8 cellular contexts compared by ENCODE assay signal in genomic region chr21:25934771-25935224, GRCh38.
A peak's percentile ranks its signal among the peaks of the same experiment; 100 is the strongest.
DNase-seq lines count a peak whose midpoint lies in the region; ATAC-seq, FAIRE-seq and TF ChIP-seq lines count a peak whose summit lies in the region.

No MANE protein-coding gene starts in this region.

- 50% methylated on average over 4 of the region's 4 CpGs for WGBS in HepG2 (ENCODE audit: low lambda C conversion rate)

- H3K9me3 ChIP-seq in HepG2 (ENCODE audit: low read length) = no peaks in the 10 kb centered on the region

- POLR2A ChIA-PET in HepG2 (lab: Yijun Ruan, JAX) = no interaction called here

- H3K4me3 ChIP-seq in HepG2 (replicated peaks in 1 of 3; ENCODE audit: insufficient read depth in 1 of 3, low read depth in 2 of 3, low read length in 3 of 3) = no peak overlapping the region

- peak; percentile 65; the same call in 2 of the 3 replicates for ATAC-seq in HepG2
- ATAC-seq in HG03159 (IDR thresholded peaks at IDR 0.05; ENCODE audit: unreplicated experiment) = no peak
- ATAC-seq in HG02642 (IDR thresholded peaks at IDR 0.05; ENCODE audit: poor library complexity, unreplicated experiment) = no peak
- no peak for ATAC-seq in GM21786 (IDR thresholded peaks at IDR 0.05; ENCODE audit: unreplicated experiment)

- FAIRE-seq in HTR-8/SVneo (lab: Jason Lieb, UNC) = peak; percentile 69
- FAIRE-seq in HepG2 (lab: Jason Lieb, UNC) = no peak

- no peak overlapping the region for H3K4me2 ChIP-seq in HepG2 (ENCODE audit: low read depth, low read length)

- no peaks in the 10 kb centered on the region for H4K20me1 ChIP-seq in HepG2 (ENCODE audit: insufficient read depth, low read length)

- intact Hi-C loops in HepG2 (cut with micrococcal nuclease; ENCODE audit: unreplicated experiment) = no loop called here

- TF ChIP-seq CTCF in HepG2 (CRISPR knock-in tag; IDR thresholded peaks at IDR 0.05) = no peak

- no peak for TF ChIP-seq POLR2A in HepG2 (IDR thresholded peaks at IDR 0.05; ENCODE audit: insufficient read depth in 1 of 2, low read depth in 2 of 2, low read length in 2 of 2)

- peak; percentile 18 for DNase-seq in CD1c-positive myeloid dendritic cell (ENCODE audit: extremely low spot score)
- DNase-seq in HTR-8/SVneo (ENCODE audit: insufficient read length, low spot score) = peak; percentile 68
- DNase-seq in brain pericyte (ENCODE audit: low read depth, low spot score) = peak; percentile 27
- peak; percentile 44 for DNase-seq in HepG2 (ENCODE audit: low spot score)
- DNase-seq in LoVo (ENCODE audit: low spot score) = no peak

- no peak overlapping the region for H3K9ac ChIP-seq in HepG2 (ENCODE audit: insufficient read depth, low read depth, low read length)

- no peak overlapping the region for H2AFZ ChIP-seq in HepG2 (ENCODE audit: low read length)

- CTCF ChIA-PET in HepG2 (lab: Yijun Ruan, JAX; ENCODE audit: low intra/inter-chr PET ratio, low total read pairs) = no interaction called here

- H3K79me2 ChIP-seq in HepG2 (ENCODE audit: insufficient read depth, low read length) = no peaks in the 10 kb centered on the region

- no peak for TF ChIP-seq RAD21 in HepG2 (CRISPR knock-in tag; IDR thresholded peaks at IDR 0.05)

- TF ChIP-seq EP300 in HepG2 (IDR thresholded peaks at IDR 0.05; ENCODE audit: low read depth in 2 of 2, low read length in 2 of 2) = no peak
- no peak; the same call in 1 of the 2 replicates for TF ChIP-seq EP300 in HepG2 (CRISPR knock-in tag; IDR thresholded peaks at IDR 0.05; ENCODE audit: borderline replicate concordance)

- no peak overlapping the region for H3K27ac ChIP-seq in HepG2 (ENCODE audit: extremely low read length, insufficient read depth, low read length)

- 0 out of 5 replicates have a peak, but pooled peaks cover 2 to 3% of the 10 kb centered on the region in 2 experiments for H3K36me3 ChIP-seq in HepG2 (replicated peaks in 1 of 2; ENCODE audit: control insufficient read depth in 1 of 2, insufficient read depth in 2 of 2, low read length in 2 of 2)

- H3K4me1 ChIP-seq in HepG2 (ENCODE audit: insufficient read depth, low read length) = peaks cover 12% of the 10 kb centered on the region

- BruUV-seq in HepG2 (replicated peaks; lab: Mats Ljungman, UMichigan) = no TSS peak

- H3K27me3 ChIP-seq in HepG2 (ENCODE audit: control insufficient read depth in 1 of 2, insufficient read depth in 2 of 2, low read length in 2 of 2) = no peaks in the 10 kb centered on the region; a peak in 1 of 5 replicates

- in situ Hi-C loops in HepG2 (cut with HindIII; ENCODE audit: extremely low pct_ligation_motif_present, low pct_unique_long_range_greater_than_20kb) = no loop called here

TF ChIP-seq in HepG2, 621 proteins besides CTCF, POLR2A, EP300 and RAD21:
- TF ChIP-seq RBAK (CRISPR knock-in tag; IDR thresholded peaks at IDR 0.05) (no peak), ZNF704 (CRISPR knock-in tag; IDR thresholded peaks at IDR 0.05; ENCODE audit: borderline replicate concordance) (no peak), GABPB1 (CRISPR knock-in tag; IDR thresholded peaks at IDR 0.05) (peak; percentile 34; the same call in 1 of the 2 replicates), ZBTB33 (CRISPR knock-in tag; IDR thresholded peaks at IDR 0.05) (peak; percentile 92), TAF1 (CRISPR knock-in tag; IDR thresholded peaks at IDR 0.05) (no peak), HOMEZ (CRISPR knock-in tag; IDR thresholded peaks at IDR 0.05; ENCODE audit: low read depth) (peak; percentile 44; the same call in 1 of the 2 replicates), POLR2AphosphoS2 (IDR thresholded peaks at IDR 0.05; ENCODE audit: low read depth, low read length) (no peak), FOSL2 (CRISPR knock-in tag; IDR thresholded peaks at IDR 0.05) (0 out of 2 replicates have a peak, but pooled peaks have one; percentile 16), SAP130 (CRISPR knock-in tag; IDR thresholded peaks at IDR 0.05; ENCODE audit: low read depth) (0 out of 2 replicates have a peak, but pooled peaks have one; percentile 17), GABPA (IDR thresholded peaks at IDR 0.05; ENCODE audit: low read depth, low read length) (no peak), GABPA (CRISPR knock-in tag; IDR thresholded peaks at IDR 0.05; ENCODE audit: low read depth) (peak; percentile 60), ZNF556 (CRISPR knock-in tag; IDR thresholded peaks at IDR 0.05; ENCODE audit: borderline replicate concordance) (no peak), POGZ (CRISPR knock-in tag; IDR thresholded peaks at IDR 0.05) (0 out of 2 replicates have a peak, but pooled peaks have one; percentile 31), FOXA3 (CRISPR knock-in tag; IDR thresholded peaks at IDR 0.05) (peak; percentile 56; the same call in 1 of the 2 replicates), TFAP4 (IDR thresholded peaks at IDR 0.05; ENCODE audit: borderline replicate concordance, low read depth) (peak; percentile 28; the same call in 1 of the 2 replicates), ELF3 (CRISPR knock-in tag; IDR thresholded peaks at IDR 0.05) (0 out of 2 replicates have a peak, but pooled peaks have one; percentile 43), CBX2 (IDR thresholded peaks at IDR 0.05; ENCODE audit: low read depth, low read length) (no peak), CBX2 (CRISPR knock-in tag; IDR thresholded peaks at IDR 0.05; ENCODE audit: low read depth) (no peak), FOXA1 (IDR thresholded peaks at IDR 0.05) (no peak), FOXA1 (CRISPR knock-in tag; IDR thresholded peaks at IDR 0.05) (0 out of 2 replicates have a peak, but pooled peaks have one; percentile 37), ETV5 (CRISPR knock-in tag; IDR thresholded peaks at IDR 0.05; ENCODE audit: borderline replicate concordance) (peak; percentile 54; the same call in 1 of the 2 replicates)
